8 cellular contexts compared by ENCODE assay signal in the genomic region with DNA sequence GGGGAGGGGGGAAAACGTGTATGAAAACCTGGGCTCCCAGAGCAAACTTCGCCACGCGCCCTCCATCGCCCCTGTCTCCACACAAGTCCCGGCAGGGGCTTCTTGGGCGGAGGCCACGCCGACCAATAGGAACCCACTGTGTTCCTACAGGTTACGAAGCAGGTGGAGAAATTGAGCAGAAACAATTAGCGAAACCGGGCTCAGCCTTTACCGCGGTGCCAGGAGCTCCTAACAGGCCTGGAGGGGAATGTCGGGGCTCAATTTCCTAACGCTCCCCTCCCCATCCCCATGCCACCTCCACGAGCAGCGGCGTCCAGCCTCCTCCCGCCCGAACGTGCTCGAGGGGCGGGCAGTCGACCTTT. TPM values are rescaled to one million over a fixed set of nuclear protein-coding genes. Genes with fewer than 3 reads are reported as not detected.
A peak's percentile ranks its signal among the peaks of the same experiment; 100 is the strongest.
DNase-seq lines count a peak whose midpoint lies in the region; ATAC-seq, FAIRE-seq and TF ChIP-seq lines count a peak whose summit lies in the region.

No MANE protein-coding gene starts in this region.

- H3K4me3 ChIP-seq in WI38 (ENCODE audit: low read depth, low read length) (peak overlapping the region; percentile 67), kidney epithelial cell (ENCODE audit: low read depth, low read length) (peak overlapping the region; percentile 47)

- no peak for ATAC-seq in GM21526 (IDR thresholded peaks at IDR 0.05; ENCODE audit: low FRiP score, unreplicated experiment)

- H3K36me3 ChIP-seq in kidney epithelial cell (ENCODE audit: control insufficient read depth, insufficient read depth, low read length) = no peaks in the 10 kb centered on the region

- peaks cover 34% of the 10 kb centered on the region for H3K27me3 ChIP-seq in kidney epithelial cell (ENCODE audit: control insufficient read depth, insufficient read depth, low read length)

- TF ChIP-seq CTCF in WI38 (IDR thresholded peaks at IDR 0.05; ENCODE audit: low read depth, low read length) (no peak), kidney epithelial cell (IDR thresholded peaks at IDR 0.05; ENCODE audit: insufficient read depth, low read length, poor library complexity, severe bottlenecking) (no peak)

- H3K27ac ChIP-seq in substantia nigra (ENCODE audit: low read depth, low read length, poor library complexity, severe bottlenecking) = peak overlapping the region; percentile 39

- intact Hi-C loops in posterior vena cava (cut with DNase I) = no loop called here

- FAIRE-seq in frontal cortex (lab: Jason Lieb, UNC) = no peak

- DNase-seq in NCI-H510A (lab: John Stamatoyannopoulos, UW) (peak; percentile 76), NCI-H510A treated with DMSO at 0.1 percent for 48 hours (lab: John Stamatoyannopoulos, UW) (no peak), kidney epithelial cell (ENCODE audit: low read depth) (no peak), substantia nigra (lab: John Stamatoyannopoulos, UW) (peak in 2 of 49 donors; percentile 4 to 15), posterior vena cava (ENCODE audit: low spot score) (no peak), frontal cortex (ENCODE audit: low spot score in 2 of 2) (no peak)

RNA-seq across cellular contexts. Expression of gene KIT, which starts 0.6 kb away (rescaled TPM):
- 0.34 and 1.7 TPM in 2 replicates for total RNA-seq in kidney epithelial cell
- 10 to 100 TPM in 1 of 2 donors, 1 to 10 TPM in 1; 9.5 to 13.1 TPM for total RNA-seq in posterior vena cava
- total RNA-seq in frontal cortex = 57.9 TPM
